ENCODE assay signal across 12 cellular contexts in the genomic region with DNA sequence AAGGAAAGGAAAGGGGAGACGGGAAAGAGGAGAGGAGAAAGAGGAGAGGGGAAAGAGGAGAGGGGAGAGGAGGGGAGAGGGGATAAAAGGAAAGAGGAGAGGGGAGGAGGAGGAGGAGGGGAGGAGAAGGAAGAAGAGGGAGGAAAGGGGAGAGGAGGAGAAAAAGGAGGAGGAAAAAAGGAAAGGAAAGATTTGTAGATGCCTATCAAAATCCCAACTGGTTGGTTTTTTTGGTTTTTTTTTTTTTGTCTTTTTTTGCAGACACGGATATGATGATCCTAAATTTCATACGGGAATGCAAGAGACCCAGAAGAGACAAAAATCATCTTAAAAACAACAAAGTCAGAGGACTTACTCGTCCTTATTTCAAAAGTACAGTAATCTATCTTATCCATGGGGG. TPM values are rescaled to one million over a fixed set of nuclear protein-coding genes. Genes with fewer than 3 reads are reported as not detected.
"Had no signal": no experiment of that assay in that cellular context is flagged by ENCODE, and none has a peak within 500 bp of the region (broad histone marks: within the 10 kb centered on the region; RNA-seq: fewer than 3 reads in every experiment).

No MANE protein-coding gene starts in this region.

- H3K4me1 ChIP-seq: HAP-1 had no signal

- ATAC-seq: GM23338, HCT116 had no signal

- H3K27ac Mint-ChIP-seq: GM23338, HFFc6 had no signal

- H3K9ac ChIP-seq: GM23248 had no signal

- FAIRE-seq: H1, H54 had no signal

- H3K9me3 ChIP-seq: HAP-1 had no signal

- H3K4me2 ChIP-seq: GM23338 had no signal

- H3K4me3 ChIP-seq: GM23248, GM23338, HAP-1 had no signal

- H2AFZ ChIP-seq: GM23248, GM23338 had no signal

- H3K9me3 Mint-ChIP-seq: GM23338, H9, HFFc6 had no signal

- H3K4me3 Mint-ChIP-seq: GM23338, H9, HFFc6 had no signal

- DNase-seq: GM23248, GOT3, H7, H9, HCEC 1CT, HFFc6 had no signal

- H3K4me1 Mint-ChIP-seq: GM23338, H9 had no signal

- H3K27ac ChIP-seq: GM23248 had no signal

RNA-seq across cellular contexts. Expression of a gene that starts 32.9 kb away (rescaled TPM):
- total RNA-seq: GM23248, GM23338, H1, H4, H7, H9, HFFc6 had no signal
- polyA plus RNA-seq: GM23248, GM23338, H1 had no signal
